In the genomic region with DNA sequence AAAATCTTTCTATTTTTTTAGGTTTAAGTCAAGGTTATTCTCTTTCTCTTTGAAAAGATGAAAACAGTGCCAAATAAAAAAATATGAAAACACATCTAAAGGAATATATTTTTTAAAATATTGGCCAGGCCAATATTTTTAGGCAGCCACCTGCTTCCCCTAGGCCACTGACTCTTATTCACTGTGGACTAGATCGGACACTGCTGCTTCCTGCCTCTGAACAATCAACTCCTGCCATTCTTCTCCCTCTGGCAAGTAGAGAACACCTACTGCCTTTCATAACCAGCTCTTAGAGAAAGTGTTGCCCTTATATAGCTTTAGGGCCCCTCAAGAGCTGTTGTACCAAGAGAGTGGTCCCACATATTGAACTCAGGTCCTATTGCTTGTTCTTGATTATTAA, we compare ENCODE assay signal across 33 cellular contexts.
"Had no signal": no experiment of that assay in that cellular context is flagged by ENCODE, and none has a peak within 500 bp of the region (broad histone marks: within the 10 kb centered on the region; RNA-seq: fewer than 3 reads in every experiment).

No MANE protein-coding gene starts in this region.

- DNase-seq: Karpas-422, Kasumi-1, MG63, MM.1S, MV-4-11, NCI-H1048, NCI-H1092, NCI-H1092 treated with DMSO at 0.1 percent for 48 hours, NCI-H1105, NCI-H1105 treated with DMSO at 0.1 percent for 48 hours, NCI-H1417, NCI-H1417 treated with DMSO at 0.1 percent for 48 hours, NCI-H1436, NCI-H1436 treated with DMSO at 0.1 percent for 48 hours, NCI-H146, NCI-H1694, NCI-H1694 treated with DMSO at 0.1 percent for 48 hours, NCI-H187, NCI-H187 treated with DMSO at 0.1 percent for 48 hours, NCI-H1930, NCI-H2029, NCI-H2029 treated with DMSO at 0.1 percent for 48 hours, NCI-H2081, NCI-H2081 treated with DMSO at 0.1 percent for 48 hours, NCI-H2107, NCI-H2171, NCI-H2171 treated with DMSO at 0.1 percent for 48 hours, NCI-H2227 treated with DMSO at 0.1 percent for 48 hours, NCI-H226, NCI-H345, NCI-H446, NCI-H446 treated with DMSO at 0.1 percent for 48 hours, NCI-H510A had no signal
